In genomic region chr22:23179381-23180294, GRCh38 we compare ENCODE assay signal across 8 cellular contexts. TPM values are rescaled to one million over a fixed set of nuclear protein-coding genes. Genes with fewer than 3 reads are reported as not detected.
A peak's percentile ranks its signal among the peaks of the same experiment; 100 is the strongest.
DNase-seq lines count a peak whose midpoint lies in the region; ATAC-seq and TF ChIP-seq lines count a peak whose summit lies in the region.

No MANE protein-coding gene starts in this region.

- DNase-seq in HL-60 (ENCODE audit: low read depth in 1 of 2, low spot score in 1 of 2) = no peak
- DNase-seq in activated naive CD4-positive, alpha-beta T cell treated with anti-CD3 and anti-CD28 coated beads, Interleukin-2, amount 10 ng/mL, durations not matched to agents 7 days and 5 days = no peak
- DNase-seq in hypothalamus (lab: John Stamatoyannopoulos, UW) = peak in 27 of 51 donors; percentile 38 to 70 (median 55)

- peaks cover 15% of the 10 kb centered on the region for H3K27me3 Mint-ChIP-seq in activated naive CD4-positive, alpha-beta T cell treated with anti-CD3 and anti-CD28 coated beads, Interleukin-2, amount 10 ng/mL, durations not matched to agents 7 days and 5 days

- TF ChIP-seq CTCF in 22Rv1 (IDR thresholded peaks at IDR 0.05) = no peak
- TF ChIP-seq CTCF in HL-60 (IDR thresholded peaks at IDR 0.05; ENCODE audit: insufficient read depth, low read length) = no peak

- ATAC-seq in HG02840 (IDR thresholded peaks at IDR 0.05; ENCODE audit: low FRiP score, unreplicated experiment) (no peak), HG03432 (IDR thresholded peaks at IDR 0.05; ENCODE audit: unreplicated experiment) (no peak), GM19328 (IDR thresholded peaks at IDR 0.05; ENCODE audit: unreplicated experiment) (no peak)

- peaks cover 0 to 4% (median 2%) of the 10 kb centered on the region in 3 donors for H3K9me3 ChIP-seq in skeletal muscle tissue (ENCODE audit: control insufficient read depth in 3 of 3, low read length in 3 of 3)

- peak overlapping the region; percentile 37 for H3K27ac Mint-ChIP-seq in activated naive CD4-positive, alpha-beta T cell treated with anti-CD3 and anti-CD28 coated beads, Interleukin-2, amount 10 ng/mL, durations not matched to agents 7 days and 5 days

- H3K27ac ChIP-seq in 22Rv1 = peak overlapping the region; percentile 67
- H3K27ac ChIP-seq in HL-60 (replicated peaks) = peak overlapping the region; percentile 45; the same call in 1 of the 2 replicates
- H3K27ac ChIP-seq in skeletal muscle tissue (ENCODE audit: low read depth, low read length) = peak overlapping the region; percentile 60

- peak overlapping the region; percentile 82 for H3K4me3 ChIP-seq in HL-60 (replicated peaks; ENCODE audit: insufficient read depth, low read length)
- H3K4me3 ChIP-seq in skeletal muscle tissue (ENCODE audit: low read length in 3 of 3) = peak overlapping the region; percentile 65 to 74 (median 70)

- peaks cover 41 to 46% (median 44%) of the 10 kb centered on the region in 3 donors for H3K4me1 ChIP-seq in skeletal muscle tissue (ENCODE audit: control insufficient read depth in 3 of 3, insufficient read depth in 3 of 3, low read length in 3 of 3)

- peaks cover 12% of the 10 kb centered on the region for H3K9me3 Mint-ChIP-seq in activated naive CD4-positive, alpha-beta T cell treated with anti-CD3 and anti-CD28 coated beads, Interleukin-2, amount 10 ng/mL, durations not matched to agents 7 days and 5 days

- H3K4me3 Mint-ChIP-seq in activated naive CD4-positive, alpha-beta T cell treated with anti-CD3 and anti-CD28 coated beads, Interleukin-2, amount 10 ng/mL, durations not matched to agents 7 days and 5 days = peak overlapping the region; percentile 78

- H3K27me3 ChIP-seq in HL-60 (ENCODE audit: insufficient read depth, poor library complexity, severe bottlenecking) (no peaks in the 10 kb centered on the region), skeletal muscle tissue (ENCODE audit: control insufficient read depth in 3 of 3, insufficient read depth in 3 of 3, low read length in 3 of 3) (peaks cover 3 to 31% (median 18%) of the 10 kb centered on the region in 3 donors)

- H3K36me3 Mint-ChIP-seq in activated naive CD4-positive, alpha-beta T cell treated with anti-CD3 and anti-CD28 coated beads, Interleukin-2, amount 10 ng/mL, durations not matched to agents 7 days and 5 days = peaks cover 31% of the 10 kb centered on the region

- CTCF ChIA-PET in activated naive CD4-positive, alpha-beta T cell treated with anti-CD3 and anti-CD28 coated beads, Interleukin-2, amount 10 ng/mL, durations not matched to agents 7 days and 5 days (lab: Charles Lee) = interaction anchor here (0.8 to 13.7 kb wide), 7 partner anchors 9 to 111 kb away, joined by 3 to 247 read pairs (median 5); no protein-coding TSS in a partner anchor

- H3K4me1 Mint-ChIP-seq in activated naive CD4-positive, alpha-beta T cell treated with anti-CD3 and anti-CD28 coated beads, Interleukin-2, amount 10 ng/mL, durations not matched to agents 7 days and 5 days = peaks cover 65% of the 10 kb centered on the region

- peak overlapping the region; percentile 43 to 71 (median 53) for H3K9ac ChIP-seq in skeletal muscle tissue (ENCODE audit: low read depth in 1 of 3, low read length in 3 of 3)

- H3K36me3 ChIP-seq in skeletal muscle tissue (ENCODE audit: control insufficient read depth in 3 of 3, insufficient read depth in 3 of 3, low read length in 3 of 3) = no peaks in the 10 kb centered on the region

RNA-seq across cellular contexts. Expression of gene BCR, which starts 0.7 kb away (rescaled TPM):
- total RNA-seq in skeletal muscle tissue = 12.5 TPM

RNA-seq across cellular contexts. Expression of gene RAB36, which starts 34.4 kb away (rescaled TPM):
- 0.52 TPM for total RNA-seq in skeletal muscle tissue

RNA-seq across cellular contexts. Expression of gene RSPH14, which starts 37.8 kb away (rescaled TPM):
- under 0.01 TPM for total RNA-seq in skeletal muscle tissue

Comparison
In these comparisons a context has a peak if more than half of its experiments do, and no peak if none do; other contexts are left out.
1. DNase-seq: peak in hypothalamus (27 of 51); none in HL-60 (0 of 2) and activated naive CD4-positive, alpha-beta T cell treated with anti-CD3 and anti-CD28 coated beads, Interleukin-2, amount 10 ng/mL, durations not matched to agents 7 days and 5 days (single experiment).
2. Peak in every context shown above with its lines, with median percentiles within 50 percentile points of each other: H3K27ac ChIP-seq.